11 cellular contexts compared by ENCODE assay signal in the genomic region with DNA sequence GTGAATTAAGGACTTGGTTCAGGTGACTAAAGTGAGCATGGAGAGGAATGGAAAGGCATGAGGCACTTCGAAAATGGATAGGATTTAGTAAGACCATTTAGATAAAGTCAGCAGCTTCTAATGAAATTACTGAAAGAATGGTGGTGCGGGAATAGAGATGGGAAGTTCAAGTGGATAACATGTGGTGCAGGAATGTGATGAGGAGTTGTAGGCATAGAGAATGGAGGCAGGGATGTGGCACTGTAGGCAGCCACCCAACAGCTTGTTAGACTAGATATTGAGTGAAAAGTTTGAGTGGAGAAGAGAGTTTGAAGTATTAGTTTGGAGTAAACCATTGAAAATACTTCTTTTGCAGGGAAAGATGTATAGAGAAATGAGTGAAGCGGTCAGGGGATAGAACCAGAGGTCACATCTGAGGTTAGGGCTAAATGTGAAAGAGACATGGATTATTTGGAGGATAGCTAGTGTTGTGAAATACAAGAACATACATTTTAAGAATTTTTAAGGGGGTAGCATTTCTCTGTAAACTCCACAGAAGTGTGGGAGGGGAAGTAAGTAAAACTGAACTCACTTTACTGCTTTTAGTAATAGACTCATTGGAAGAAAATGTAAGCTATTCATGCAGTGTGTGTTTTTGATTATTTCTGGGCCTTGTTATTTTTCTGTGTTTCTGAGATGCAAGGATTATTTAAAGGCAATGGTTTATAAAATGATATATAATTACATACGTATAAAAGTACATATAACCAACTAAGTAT. TPM values are rescaled to one million over a fixed set of nuclear protein-coding genes. Genes with fewer than 3 reads are reported as not detected.
A peak's percentile ranks its signal among the peaks of the same experiment; 100 is the strongest.
DNase-seq lines count a peak whose midpoint lies in the region; ATAC-seq, FAIRE-seq and TF ChIP-seq lines count a peak whose summit lies in the region.
"Had no signal": no experiment of that assay in that cellular context is flagged by ENCODE, and none has a peak within 500 bp of the region (broad histone marks: within the 10 kb centered on the region; RNA-seq: fewer than 3 reads in every experiment).

No MANE protein-coding gene starts in this region.

- peak overlapping the region; percentile 0 for H3K27ac Mint-ChIP-seq in activated CD4-positive, alpha-beta memory T cell treated with anti-CD3 and anti-CD28 coated beads for 36 hours

- peaks cover 6% of the 10 kb centered on the region for H3K36me3 Mint-ChIP-seq in activated CD4-positive, alpha-beta memory T cell treated with anti-CD3 and anti-CD28 coated beads for 36 hours

- POLR2A ChIA-PET in AG04450 (lab: Yijun Ruan, JAX) = no interaction called here
- POLR2A ChIA-PET in activated CD4-positive, alpha-beta memory T cell treated with anti-CD3 and anti-CD28 coated beads for 36 hours (lab: Charles Lee) = no interaction called here

- CTCF ChIA-PET in AG04450 (lab: Charles Lee) = no interaction called here
- CTCF ChIA-PET in activated CD4-positive, alpha-beta memory T cell treated with anti-CD3 and anti-CD28 coated beads for 36 hours (lab: Charles Lee) = no interaction called here

- peaks cover 14% of the 10 kb centered on the region for H3K4me1 ChIP-seq in ovary (ENCODE audit: insufficient read depth)

- DNase-seq in AG04450 (ENCODE audit: low read depth, low spot score) = peak; percentile 34
- no peak for DNase-seq in GM19239 (ENCODE audit: insufficient read length, low spot score)
- no peak for DNase-seq in activated CD4-positive, alpha-beta memory T cell treated with anti-CD3 and anti-CD28 coated beads for 36 hours
- peak; percentile 18 for DNase-seq in hepatic stellate cell (ENCODE audit: low spot score)
- DNase-seq in ovary = no peak
- no peak for DNase-seq in SHP77 (lab: John Stamatoyannopoulos, UW)
- no peak for DNase-seq in stimulated activated CD4-positive, alpha-beta T cell treated with anti-CD3 and anti-CD28 coated beads, Interleukin-4, amount 100 ng/mL, for 1 hour
- DNase-seq: KG1; NCI-H524 treated with DMSO at 0.1 percent for 48 hours; stimulated activated CD4-positive, alpha-beta T cell treated with anti-CD3 and anti-CD28 coated beads, Interleukin-15, amount 100 ng/mL, for 24 hours had no signal

- WGBS in ovary, 3 donors = 36 to 47% (median 46%) methylated on average over 4 of the region's 4 CpGs

- H3K27ac ChIP-seq in AG04450 (ENCODE audit: low read depth, low read length) (peak overlapping the region; percentile 83), ovary (no peak overlapping the region)

- no peaks in the 10 kb centered on the region for H3K36me3 ChIP-seq in ovary

- H3K4me3 ChIP-seq in AG04450 (ENCODE audit: low read depth, low read length) (no peak overlapping the region), ovary (no peak overlapping the region)

- H3K27me3 ChIP-seq in AG04450 (ENCODE audit: control insufficient read depth, insufficient read depth, low read length) (no peaks in the 10 kb centered on the region), ovary (no peaks in the 10 kb centered on the region)

- intact Hi-C loops in activated CD4-positive, alpha-beta memory T cell treated with anti-CD3 and anti-CD28 coated beads for 36 hours (cut with micrococcal nuclease) = loop anchor here (5.0 kb wide), 1 partner anchor 45 kb away; no protein-coding TSS in a partner anchor
- intact Hi-C loops in ovary (cut with DNase I) = no loop called here

- peak; percentile 31 for FAIRE-seq in GM19239 (lab: Jason Lieb, UNC)

- H3K4me1 Mint-ChIP-seq in activated CD4-positive, alpha-beta memory T cell treated with anti-CD3 and anti-CD28 coated beads for 36 hours (ENCODE audit: low read depth) = peaks cover 79% of the 10 kb centered on the region

- H3K27me3 Mint-ChIP-seq in activated CD4-positive, alpha-beta memory T cell treated with anti-CD3 and anti-CD28 coated beads for 36 hours = no peaks in the 10 kb centered on the region

- no peaks in the 10 kb centered on the region for H3K9me3 Mint-ChIP-seq in activated CD4-positive, alpha-beta memory T cell treated with anti-CD3 and anti-CD28 coated beads for 36 hours

- TF ChIP-seq POLR2A in ovary (IDR thresholded peaks at IDR 0.05) = no peak

- H3K9me3 ChIP-seq in AG04450 (ENCODE audit: control insufficient read depth, insufficient read depth, low read length) = no peaks in the 10 kb centered on the region
- H3K9me3 ChIP-seq in ovary = no peaks in the 10 kb centered on the region

- no peak for ATAC-seq in HG03342 (IDR thresholded peaks at IDR 0.05; ENCODE audit: unreplicated experiment)

- H3K4me3 Mint-ChIP-seq in activated CD4-positive, alpha-beta memory T cell treated with anti-CD3 and anti-CD28 coated beads for 36 hours = no peak overlapping the region

- TF ChIP-seq CTCF in AG04450 (IDR thresholded peaks at IDR 0.05; ENCODE audit: low read depth, low read length) = no peak
- no peak for TF ChIP-seq CTCF in ovary (IDR thresholded peaks at IDR 0.05)

- TF ChIP-seq EP300 in ovary (IDR thresholded peaks at IDR 0.05) = no peak

RNA-seq across cellular contexts. Expression of a gene that starts 46.2 kb away (rescaled TPM):
- polyA plus RNA-seq in AG04450 (2011; rRNA removed) = 32.6 and 33.1 TPM in 2 replicates
- polyA minus RNA-seq in AG04450 (2011; rRNA and poly(A)+ RNA removed) = 85.1 and 90.2 TPM in 2 replicates
- total RNA-seq in activated CD4-positive, alpha-beta memory T cell treated with anti-CD3 and anti-CD28 coated beads for 36 hours = 10 to 100 TPM; 47.6 to 51.1 TPM
- 10 to 100 TPM; 65.5 to 89.0 (median 77.5) TPM for total RNA-seq in ovary
- 10 to 100 TPM; 30.9 to 46.1 TPM for polyA plus RNA-seq in ovary

Comparison
In these comparisons a context has a peak if more than half of its experiments do, and no peak if none do; other contexts are left out.
1. DNase-seq: peak in AG04450 (single experiment) and hepatic stellate cell (single experiment); none in GM19239 (single experiment), activated CD4-positive, alpha-beta memory T cell treated with anti-CD3 and anti-CD28 coated beads for 36 hours (single experiment), ovary (0 of 5), SHP77 (0 of 2) and stimulated activated CD4-positive, alpha-beta T cell treated with anti-CD3 and anti-CD28 coated beads, Interleukin-4, amount 100 ng/mL, for 1 hour (single experiment).